In the genomic region with DNA sequence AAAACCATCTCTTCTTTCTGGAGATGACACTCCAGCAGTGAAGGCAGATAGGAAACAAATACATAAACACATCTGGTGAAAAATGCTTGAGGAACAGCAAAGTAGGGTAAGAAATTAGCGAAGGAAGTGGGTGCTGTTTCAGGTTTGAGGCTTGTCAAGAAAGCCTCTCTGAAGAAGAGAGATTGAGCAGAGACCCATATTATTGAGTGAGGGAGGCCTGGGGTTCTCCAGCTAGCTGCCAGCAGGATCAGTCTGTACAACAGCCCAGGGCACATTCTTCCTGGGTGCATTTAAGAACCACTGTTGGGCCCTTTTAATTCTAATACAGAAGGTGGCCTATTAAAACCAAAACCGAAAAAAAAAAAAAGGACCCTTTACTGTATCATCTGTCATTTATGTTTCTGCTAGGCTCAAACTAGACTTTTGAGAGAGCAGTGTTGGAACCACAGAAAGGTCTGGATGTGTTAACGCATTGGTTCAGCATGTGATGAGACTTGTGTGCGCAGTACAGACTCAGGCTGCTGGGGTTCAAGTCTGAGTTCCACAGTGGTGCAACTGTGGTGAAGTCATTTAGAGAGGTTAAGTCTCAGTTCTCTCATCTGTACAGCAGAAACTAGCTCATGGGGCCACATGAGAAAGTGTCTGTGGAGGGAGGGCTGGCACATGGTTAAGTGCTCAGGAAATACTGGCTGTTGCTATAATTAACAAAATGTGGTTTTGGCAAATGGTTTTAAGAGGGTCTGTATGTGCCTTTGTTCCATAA, we compare ENCODE assay signal across 1 cellular context.
TF ChIP-seq lines count a peak whose summit lies in the region.

No MANE protein-coding gene starts in this region.

TF ChIP-seq in WTC11, 78 proteins besides CTCF, POLR2A, EP300 and RAD21 (continued from another document):
- TF ChIP-seq, protein P1, sequence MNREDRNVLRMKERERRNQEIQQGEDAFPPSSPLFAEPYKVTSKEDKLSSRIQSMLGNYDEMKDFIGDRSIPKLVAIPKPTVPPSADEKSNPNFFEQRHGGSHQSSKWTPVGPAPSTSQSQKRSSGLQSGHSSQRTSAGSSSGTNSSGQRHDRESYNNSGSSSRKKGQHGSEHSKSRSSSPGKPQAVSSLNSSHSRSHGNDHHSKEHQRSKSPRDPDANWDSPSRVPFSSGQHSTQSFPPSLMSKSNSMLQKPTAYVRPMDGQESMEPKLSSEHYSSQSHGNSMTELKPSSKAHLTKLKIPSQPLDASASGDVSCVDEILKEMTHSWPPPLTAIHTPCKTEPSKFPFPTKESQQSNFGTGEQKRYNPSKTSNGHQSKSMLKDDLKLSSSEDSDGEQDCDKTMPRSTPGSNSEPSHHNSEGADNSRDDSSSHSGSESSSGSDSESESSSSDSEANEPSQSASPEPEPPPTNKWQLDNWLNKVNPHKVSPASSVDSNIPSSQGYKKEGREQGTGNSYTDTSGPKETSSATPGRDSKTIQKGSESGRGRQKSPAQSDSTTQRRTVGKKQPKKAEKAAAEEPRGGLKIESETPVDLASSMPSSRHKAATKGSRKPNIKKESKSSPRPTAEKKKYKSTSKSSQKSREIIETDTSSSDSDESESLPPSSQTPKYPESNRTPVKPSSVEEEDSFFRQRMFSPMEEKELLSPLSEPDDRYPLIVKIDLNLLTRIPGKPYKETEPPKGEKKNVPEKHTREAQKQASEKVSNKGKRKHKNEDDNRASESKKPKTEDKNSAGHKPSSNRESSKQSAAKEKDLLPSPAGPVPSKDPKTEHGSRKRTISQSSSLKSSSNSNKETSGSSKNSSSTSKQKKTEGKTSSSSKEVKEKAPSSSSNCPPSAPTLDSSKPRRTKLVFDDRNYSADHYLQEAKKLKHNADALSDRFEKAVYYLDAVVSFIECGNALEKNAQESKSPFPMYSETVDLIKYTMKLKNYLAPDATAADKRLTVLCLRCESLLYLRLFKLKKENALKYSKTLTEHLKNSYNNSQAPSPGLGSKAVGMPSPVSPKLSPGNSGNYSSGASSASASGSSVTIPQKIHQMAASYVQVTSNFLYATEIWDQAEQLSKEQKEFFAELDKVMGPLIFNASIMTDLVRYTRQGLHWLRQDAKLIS (CRISPR knock-in tag; IDR thresholded peaks at IDR 0.05; ENCODE audit: borderline replicate concordance) = no peak
- no peak for TF ChIP-seq CREB1 (CRISPR knock-in tag; IDR thresholded peaks at IDR 0.05)
